ENCODE assay signal across 10 cellular contexts in genomic region chr9:81737871-81738507, GRCh38. TPM values are rescaled to one million over a fixed set of nuclear protein-coding genes. Genes with fewer than 3 reads are reported as not detected.
DNase-seq lines count a peak whose midpoint lies in the region; ATAC-seq and TF ChIP-seq lines count a peak whose summit lies in the region.
"Had no signal": no experiment of that assay in that cellular context is flagged by ENCODE, and none has a peak within 500 bp of the region (broad histone marks: within the 10 kb centered on the region; RNA-seq: fewer than 3 reads in every experiment).

No MANE protein-coding gene starts in this region.

- peaks cover 14% of the 10 kb centered on the region for H3K4me1 ChIP-seq in skeletal muscle satellite cell (ENCODE audit: control insufficient read depth, insufficient read depth, low read length)

- H3K27me3 ChIP-seq in skeletal muscle satellite cell (ENCODE audit: control insufficient read depth, insufficient read depth, low read length), result no peaks in the 10 kb centered on the region

- TF ChIP-seq POLR2A in GM18505 (IDR thresholded peaks at IDR 0.05; ENCODE audit: borderline replicate concordance, extremely low read depth, insufficient read depth, insufficient read length), result no peak

- H3K4me2 ChIP-seq in skeletal muscle satellite cell (ENCODE audit: low read length), result peak overlapping the region; percentile 30

- H3K36me3 ChIP-seq in skeletal muscle satellite cell (ENCODE audit: insufficient read depth, low read length), result no peaks in the 10 kb centered on the region

- DNase-seq in MV-4-11 (lab: John Stamatoyannopoulos, UW), result peak; percentile 87
- DNase-seq in epithelial cell of proximal tubule (ENCODE audit: low read depth), result peak; percentile 84
- DNase-seq in NOMO-1 treated with DMSO at 0.1 percent for 48 hours (lab: John Stamatoyannopoulos, UW; ENCODE audit: unreplicated experiment), result no peak
- DNase-seq: foreskin melanocyte, H7 had no signal

- no peak for TF ChIP-seq CTCF in epithelial cell of proximal tubule (conservative IDR thresholded peaks at IDR 0.05; ENCODE audit: low read depth, low read length)

- H3K4me3 ChIP-seq in epithelial cell of proximal tubule (ENCODE audit: low read depth, low read length) (no peak overlapping the region), skeletal muscle satellite cell (ENCODE audit: low read length) (no peak overlapping the region)

- H3K9me3 ChIP-seq in skeletal muscle satellite cell (replicated peaks; ENCODE audit: low read length), result no peaks in the 10 kb centered on the region

- no peak overlapping the region for H3K9ac ChIP-seq in skeletal muscle satellite cell (ENCODE audit: low read depth, low read length)

- ATAC-seq in GM19035 (IDR thresholded peaks at IDR 0.05; ENCODE audit: unreplicated experiment) (peak; percentile 71), HG02763 (IDR thresholded peaks at IDR 0.05; ENCODE audit: unreplicated experiment) (no peak), GM18505 (IDR thresholded peaks at IDR 0.05; ENCODE audit: unreplicated experiment) (no peak), GM19455 (IDR thresholded peaks at IDR 0.05; ENCODE audit: unreplicated experiment) (no peak)

RNA-seq across cellular contexts. Expression of gene TLE1, which starts 48.6 kb away (rescaled TPM):
- 90.9 and 124 TPM in 2 replicates for total RNA-seq in epithelial cell of proximal tubule
- 8.9 and 14.4 TPM in 2 replicates for total RNA-seq in skeletal muscle satellite cell (2012; rRNA removed)
